ENCODE assay signal across 17 cellular contexts in the genomic region with DNA sequence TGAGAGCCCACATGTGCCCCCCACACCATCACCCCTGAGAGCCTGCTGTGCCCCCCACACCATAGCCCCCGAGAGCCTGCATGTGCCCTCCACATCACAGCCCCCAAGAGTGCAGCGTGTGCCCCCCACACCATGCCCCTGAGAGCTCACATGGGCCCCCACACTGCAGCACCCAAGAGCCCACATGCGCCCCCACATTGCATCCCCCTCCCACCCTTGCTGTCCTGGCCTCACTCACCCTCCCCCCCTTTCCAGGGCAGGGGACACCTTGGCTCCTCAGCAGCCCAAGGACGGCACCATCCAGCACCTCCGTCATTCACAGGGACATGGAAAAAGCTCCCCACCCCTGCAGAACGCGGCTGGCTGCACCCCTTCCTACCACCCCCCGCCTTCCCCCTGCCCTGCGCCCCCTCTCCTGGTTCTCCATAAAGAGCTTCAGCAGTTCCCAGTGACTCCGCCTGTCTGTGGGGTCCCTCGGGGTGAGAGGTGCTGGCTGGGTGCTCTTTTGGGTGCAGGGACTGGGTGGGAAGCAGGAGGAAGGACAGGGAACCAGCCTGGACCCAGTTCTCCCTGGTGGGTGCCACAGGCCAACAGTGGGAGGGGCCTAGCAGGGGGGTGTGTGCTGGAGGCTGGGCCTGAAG. TPM values are rescaled to one million over a fixed set of nuclear protein-coding genes. Genes with fewer than 3 reads are reported as not detected.
DNase-seq lines count a peak whose midpoint lies in the region; ATAC-seq, FAIRE-seq and TF ChIP-seq lines count a peak whose summit lies in the region.
"Had no signal": no experiment of that assay in that cellular context is flagged by ENCODE, and none has a peak within 500 bp of the region (broad histone marks: within the 10 kb centered on the region; RNA-seq: fewer than 3 reads in every experiment).

No MANE protein-coding gene starts in this region.

- H3K4me1 Mint-ChIP-seq in activated CD4-positive, alpha-beta memory T cell treated with anti-CD3 and anti-CD28 coated beads for 36 hours (ENCODE audit: low read depth), result no peaks in the 10 kb centered on the region
- H3K4me1 Mint-ChIP-seq in activated CD4-positive, alpha-beta memory T cell treated with anti-CD3 and anti-CD28 coated beads, Interleukin-2, amount 10 ng/mL, durations not matched to agents 7 days and 5 days, result peaks cover 16% of the 10 kb centered on the region
- H3K4me1 Mint-ChIP-seq in progenitor cell of endocrine pancreas (ENCODE audit: low read depth), result peaks cover 4% of the 10 kb centered on the region

- TF ChIP-seq RAD21 in HCT116 (IDR thresholded peaks at IDR 0.05; ENCODE audit: low read depth), result no peak

- no TSS peak for BruUV-seq in HCT116 (replicated peaks; lab: Mats Ljungman, UMichigan)

- no peak for TF ChIP-seq EP300 in stomach (IDR thresholded peaks at IDR 0.05)

- no peaks in the 10 kb centered on the region for H3K36me3 ChIP-seq in HCT116 (ENCODE audit: control insufficient read depth in 1 of 2, insufficient read depth in 2 of 2, low read length in 2 of 2)
- H3K36me3 ChIP-seq in stomach, result no peaks in the 10 kb centered on the region
- H3K36me3 ChIP-seq: BLaER1 treated with 17β-estradiol and CSF1 and Interleukin-3, amounts not matched to agents 10 nM and 100 nM had no signal

- H3K4me1 ChIP-seq in HCT116 (ENCODE audit: control insufficient read depth in 1 of 2, insufficient read depth in 2 of 2, low read length in 2 of 2) (peaks cover 0 to 9% of the 10 kb centered on the region in 2 experiments; a peak in 3 of 4 replicates), stomach (no peaks in the 10 kb centered on the region)

- POLR2A ChIA-PET in activated CD4-positive, alpha-beta memory T cell treated with anti-CD3 and anti-CD28 coated beads for 36 hours (lab: Charles Lee), result no interaction called here
- POLR2A ChIA-PET in activated CD4-positive, alpha-beta memory T cell treated with anti-CD3 and anti-CD28 coated beads, Interleukin-2, amount 10 ng/mL, durations not matched to agents 7 days and 5 days (lab: Charles Lee), result no interaction called here
- POLR2A ChIA-PET in HCT116 (lab: Charles Lee), result no interaction called here

- H3K4me2 ChIP-seq in HCT116 (ENCODE audit: low read length), result peak overlapping the region; percentile 28; the same call in 1 of the 2 replicates
- H3K4me2 ChIP-seq: BLaER1 treated with 17β-estradiol and CSF1 and Interleukin-3, amounts not matched to agents 10 nM and 100 nM; SK-N-SH had no signal

- H3K27ac ChIP-seq in HCT116 (ENCODE audit: low read depth, low read length) (no peak overlapping the region), stomach (no peak overlapping the region)
- H3K27ac ChIP-seq: BLaER1 treated with 17β-estradiol and CSF1 and Interleukin-3, amounts not matched to agents 10 nM and 100 nM had no signal

- H3K27ac Mint-ChIP-seq in activated CD4-positive, alpha-beta memory T cell treated with anti-CD3 and anti-CD28 coated beads for 36 hours, result no peak overlapping the region
- no peak overlapping the region for H3K27ac Mint-ChIP-seq in activated CD4-positive, alpha-beta memory T cell treated with anti-CD3 and anti-CD28 coated beads, Interleukin-2, amount 10 ng/mL, durations not matched to agents 7 days and 5 days
- H3K27ac Mint-ChIP-seq in progenitor cell of endocrine pancreas, result no peak overlapping the region

- H3K9me3 ChIP-seq in HCT116 (ENCODE audit: control insufficient read depth in 1 of 2, insufficient read depth in 1 of 2, low read depth in 1 of 2, low read length in 2 of 2) (no peaks in the 10 kb centered on the region), stomach (peaks cover 0 to 7% (median 0%) of the 10 kb centered on the region in 4 donors)
- H3K9me3 ChIP-seq: SK-N-SH had no signal

- no peaks in the 10 kb centered on the region for H3K36me3 Mint-ChIP-seq in activated CD4-positive, alpha-beta memory T cell treated with anti-CD3 and anti-CD28 coated beads for 36 hours
- H3K36me3 Mint-ChIP-seq in activated CD4-positive, alpha-beta memory T cell treated with anti-CD3 and anti-CD28 coated beads, Interleukin-2, amount 10 ng/mL, durations not matched to agents 7 days and 5 days (ENCODE audit: low read depth), result no peaks in the 10 kb centered on the region
- no peaks in the 10 kb centered on the region for H3K36me3 Mint-ChIP-seq in progenitor cell of endocrine pancreas (ENCODE audit: insufficient read depth)

- no peaks in the 10 kb centered on the region for H3K79me2 ChIP-seq in HCT116 (ENCODE audit: insufficient read depth, low read length)

- no peak overlapping the region for H3K4me3 ChIP-seq in HCT116 (replicated peaks in 1 of 2; ENCODE audit: low read depth in 1 of 2, low read length in 2 of 2)
- no peak overlapping the region for H3K4me3 ChIP-seq in stomach
- H3K4me3 ChIP-seq: BLaER1 treated with 17β-estradiol and CSF1 and Interleukin-3, amounts not matched to agents 10 nM and 100 nM had no signal

- TF ChIP-seq CTCF in HCT116 (IDR thresholded peaks at IDR 0.05 in 2 of 3, conservative IDR thresholded peaks at IDR 0.05 in 1 of 3; ENCODE audit: borderline replicate concordance in 1 of 3, insufficient read depth in 1 of 3, low read depth in 2 of 3, low read length in 2 of 3) (no peak), stomach (IDR thresholded peaks at IDR 0.05) (no peak), progenitor cell of endocrine pancreas (IDR thresholded peaks at IDR 0.05; ENCODE audit: unreplicated experiment) (no peak)

- intact Hi-C loops in activated CD4-positive, alpha-beta memory T cell treated with anti-CD3 and anti-CD28 coated beads for 36 hours (cut with micrococcal nuclease), result no loop called here
- intact Hi-C loops in HCT116 (cut with micrococcal nuclease), result no loop called here
- intact Hi-C loops in stomach (cut with DNase I; ENCODE audit: low total_unique reads), result no loop called here

- H3K9me3 Mint-ChIP-seq in activated CD4-positive, alpha-beta memory T cell treated with anti-CD3 and anti-CD28 coated beads for 36 hours, result no peaks in the 10 kb centered on the region
- H3K9me3 Mint-ChIP-seq in activated CD4-positive, alpha-beta memory T cell treated with anti-CD3 and anti-CD28 coated beads, Interleukin-2, amount 10 ng/mL, durations not matched to agents 7 days and 5 days, result no peaks in the 10 kb centered on the region
- H3K9me3 Mint-ChIP-seq in progenitor cell of endocrine pancreas (ENCODE audit: low read depth), result no peaks in the 10 kb centered on the region

- 54 to 75% (median 74%) methylated on average over 6 to 11 of the region's 11 CpGs for WGBS in stomach, 5 donors

- RAD21 ChIA-PET in HCT116 (lab: Charles Lee; ENCODE audit: low non-redundant PET in 1 of 2, low total read pairs in 2 of 2, uncharacterized antibody in 2 of 2, unreplicated experiment in 2 of 2), result no interaction called here

- H2AFZ ChIP-seq in HCT116 (ENCODE audit: low read depth, low read length, poor library complexity, severe bottlenecking), result no peak overlapping the region

- no peak overlapping the region for H3K9ac ChIP-seq in HCT116 (ENCODE audit: low read length)
- H3K9ac ChIP-seq: BLaER1 treated with 17β-estradiol and CSF1 and Interleukin-3, amounts not matched to agents 10 nM and 100 nM; SK-N-SH had no signal

- H3K27me3 ChIP-seq in HCT116 (ENCODE audit: insufficient read depth, low read length) (no peaks in the 10 kb centered on the region), stomach (peaks cover 0 to 70% (median 13%) of the 10 kb centered on the region in 3 donors)
- H3K27me3 ChIP-seq: BLaER1 treated with 17β-estradiol and CSF1 and Interleukin-3, amounts not matched to agents 10 nM and 100 nM had no signal

- no peak for FAIRE-seq in HTR-8/SVneo (lab: Jason Lieb, UNC)

- no peak overlapping the region for H3K4me3 Mint-ChIP-seq in activated CD4-positive, alpha-beta memory T cell treated with anti-CD3 and anti-CD28 coated beads for 36 hours
- no peak overlapping the region for H3K4me3 Mint-ChIP-seq in activated CD4-positive, alpha-beta memory T cell treated with anti-CD3 and anti-CD28 coated beads, Interleukin-2, amount 10 ng/mL, durations not matched to agents 7 days and 5 days
- H3K4me3 Mint-ChIP-seq in progenitor cell of endocrine pancreas (ENCODE audit: low read depth), result no peak overlapping the region

- TF ChIP-seq POLR2A in HCT116 (IDR thresholded peaks at IDR 0.05; ENCODE audit: borderline replicate concordance, extremely low read depth, insufficient read depth, insufficient read length) (no peak), stomach (IDR thresholded peaks at IDR 0.05) (no peak)

- CTCF ChIA-PET in activated CD4-positive, alpha-beta memory T cell treated with anti-CD3 and anti-CD28 coated beads for 36 hours (lab: Charles Lee), result no interaction called here
- CTCF ChIA-PET in activated CD4-positive, alpha-beta memory T cell treated with anti-CD3 and anti-CD28 coated beads, Interleukin-2, amount 10 ng/mL, durations not matched to agents 7 days and 5 days (lab: Charles Lee), result no interaction called here
- CTCF ChIA-PET in HCT116 (lab: Charles Lee), result no interaction called here

- ATAC-seq in HCT116, result peak; percentile 51
- no peak for ATAC-seq in HG03457 (IDR thresholded peaks at IDR 0.05; ENCODE audit: unreplicated experiment)
- ATAC-seq: Right ventricle myocardium inferior had no signal

- DNase-seq in activated CD4-positive, alpha-beta memory T cell treated with anti-CD3 and anti-CD28 coated beads for 36 hours, result peak; percentile 4
- no peak for DNase-seq in activated CD4-positive, alpha-beta memory T cell treated with anti-CD3 and anti-CD28 coated beads, Interleukin-2, amount 10 ng/mL, durations not matched to agents 7 days and 5 days
- no peak for DNase-seq in HCT116 (ENCODE audit: low read depth, low spot score)
- peak; percentile 8 for DNase-seq in iPS-NIHi7 (ENCODE audit: extremely low spot score)
- peak; percentile 21 for DNase-seq in stomach
- no peak for DNase-seq in progenitor cell of endocrine pancreas (ENCODE audit: low spot score, unreplicated experiment)
- DNase-seq in HTR-8/SVneo (ENCODE audit: insufficient read length, low spot score), result no peak
- DNase-seq: 8988T, DMS 273 treated with DMSO at 0.1 percent for 48 hours, KG1, NCI-H1048, SK-N-SH had no signal

- H3K9me2 ChIP-seq in HCT116 (ENCODE audit: insufficient read depth), result no peaks in the 10 kb centered on the region
- H3K9me2 ChIP-seq: SK-N-SH had no signal

- peaks cover 2% of the 10 kb centered on the region for H3K27me3 Mint-ChIP-seq in activated CD4-positive, alpha-beta memory T cell treated with anti-CD3 and anti-CD28 coated beads for 36 hours
- no peaks in the 10 kb centered on the region for H3K27me3 Mint-ChIP-seq in activated CD4-positive, alpha-beta memory T cell treated with anti-CD3 and anti-CD28 coated beads, Interleukin-2, amount 10 ng/mL, durations not matched to agents 7 days and 5 days
- H3K27me3 Mint-ChIP-seq in progenitor cell of endocrine pancreas, result peaks cover 13% of the 10 kb centered on the region

- no peaks in the 10 kb centered on the region for H4K20me1 ChIP-seq in HCT116 (ENCODE audit: insufficient read depth)

RNA-seq across cellular contexts. Expression of gene LCN1, which starts 5.0 kb away (rescaled TPM):
- not detected for total RNA-seq in activated CD4-positive, alpha-beta memory T cell treated with anti-CD3 and anti-CD28 coated beads for 36 hours
- not detected for total RNA-seq in activated CD4-positive, alpha-beta memory T cell treated with anti-CD3 and anti-CD28 coated beads, Interleukin-2, amount 10 ng/mL, durations not matched to agents 7 days and 5 days
- total RNA-seq in HCT116 (2021; ENCODE audit: unreplicated experiment) (not detected), stomach (not detected), progenitor cell of endocrine pancreas (not detected in 2 replicates)
- not detected in 2 replicates for polyA plus RNA-seq in HCT116 (2012)
- not detected for polyA plus RNA-seq in stomach
- total RNA-seq: Daoy, M059J, Right ventricle myocardium inferior had no signal
- polyA plus RNA-seq: SK-N-SH had no signal

RNA-seq across cellular contexts. Expression of gene OBP2A, which starts 19.7 kb away (rescaled TPM):
- total RNA-seq in activated CD4-positive, alpha-beta memory T cell treated with anti-CD3 and anti-CD28 coated beads for 36 hours, result not detected
- not detected for total RNA-seq in activated CD4-positive, alpha-beta memory T cell treated with anti-CD3 and anti-CD28 coated beads, Interleukin-2, amount 10 ng/mL, durations not matched to agents 7 days and 5 days
- total RNA-seq in HCT116 (2021; ENCODE audit: unreplicated experiment) (not detected), stomach (not detected), progenitor cell of endocrine pancreas (not detected in 2 replicates)
- not detected in 2 replicates for polyA plus RNA-seq in HCT116 (2012)
- polyA plus RNA-seq in stomach, result not detected
- total RNA-seq: Daoy, M059J, Right ventricle myocardium inferior had no signal
- polyA plus RNA-seq: SK-N-SH had no signal

RNA-seq across cellular contexts. Expression of gene MRPS2, which starts 25.7 kb away (rescaled TPM):
- total RNA-seq in activated CD4-positive, alpha-beta memory T cell treated with anti-CD3 and anti-CD28 coated beads for 36 hours, result 10 to 100 TPM; 42.2 to 42.7 TPM
- 10 to 100 TPM; 33.8 to 37.5 TPM for total RNA-seq in activated CD4-positive, alpha-beta memory T cell treated with anti-CD3 and anti-CD28 coated beads, Interleukin-2, amount 10 ng/mL, durations not matched to agents 7 days and 5 days
- total RNA-seq in HCT116 (2021; ENCODE audit: unreplicated experiment) (85.1 TPM), stomach (10 to 100 TPM in 3 of 5 donors, 1 to 10 TPM in 2; 1.8 to 46.3 (median 36.2) TPM), progenitor cell of endocrine pancreas (36.5 and 40.0 TPM in 2 replicates)
- polyA plus RNA-seq in HCT116 (2012), result 135 and 169 TPM in 2 replicates
- polyA plus RNA-seq in stomach, result 10 to 100 TPM; 35.7 to 54.7 (median 44.0) TPM

RNA-seq across cellular contexts. Expression of gene PAEP, which starts 35.3 kb away (rescaled TPM):
- not detected for total RNA-seq in activated CD4-positive, alpha-beta memory T cell treated with anti-CD3 and anti-CD28 coated beads for 36 hours
- total RNA-seq in activated CD4-positive, alpha-beta memory T cell treated with anti-CD3 and anti-CD28 coated beads, Interleukin-2, amount 10 ng/mL, durations not matched to agents 7 days and 5 days, result not detected
- not detected for total RNA-seq in HCT116 (2021; ENCODE audit: unreplicated experiment)
- polyA plus RNA-seq in HCT116 (2012), result not detected in 2 replicates
- not detected for total RNA-seq in stomach
- not detected for polyA plus RNA-seq in stomach
- not detected in 2 replicates for total RNA-seq in progenitor cell of endocrine pancreas
- total RNA-seq: Daoy, M059J, Right ventricle myocardium inferior had no signal

RNA-seq across cellular contexts. Expression of gene PPP1R26, which starts 46.6 kb away (rescaled TPM):
- 1 to 10 TPM; 3.5 to 4.9 TPM for total RNA-seq in activated CD4-positive, alpha-beta memory T cell treated with anti-CD3 and anti-CD28 coated beads for 36 hours
- total RNA-seq in activated CD4-positive, alpha-beta memory T cell treated with anti-CD3 and anti-CD28 coated beads, Interleukin-2, amount 10 ng/mL, durations not matched to agents 7 days and 5 days, result 1 to 10 TPM; 2.9 to 4.7 TPM
- total RNA-seq in HCT116 (2021; ENCODE audit: unreplicated experiment) (32.0 TPM), stomach (10 to 100 TPM; 11.6 to 22.8 (median 15.4) TPM), progenitor cell of endocrine pancreas (48.3 and 50.2 TPM in 2 replicates)
- polyA plus RNA-seq in HCT116 (2012), result 23.3 and 23.7 TPM in 2 replicates
- 1 to 10 TPM; 5.3 to 7.4 (median 6.8) TPM for polyA plus RNA-seq in stomach

Comparison
In these comparisons a context has a peak if more than half of its experiments do, and no peak if none do; other contexts are left out.
1. DNase-seq: peak in activated CD4-positive, alpha-beta memory T cell treated with anti-CD3 and anti-CD28 coated beads for 36 hours (single experiment), iPS-NIHi7 (single experiment) and stomach (single experiment); none in activated CD4-positive, alpha-beta memory T cell treated with anti-CD3 and anti-CD28 coated beads, Interleukin-2, amount 10 ng/mL, durations not matched to agents 7 days and 5 days (single experiment), HCT116 (single experiment), progenitor cell of endocrine pancreas (single experiment) and HTR-8/SVneo (single experiment).